ENCODE assay signal across 10 cellular contexts in genomic region chr12:67220065-67220464, GRCh38. TPM values are rescaled to one million over a fixed set of nuclear protein-coding genes. Genes with fewer than 3 reads are reported as not detected.
DNase-seq lines count a peak whose midpoint lies in the region; ATAC-seq and TF ChIP-seq lines count a peak whose summit lies in the region.
"Had no signal": no experiment of that assay in that cellular context is flagged by ENCODE, and none has a peak within 500 bp of the region (broad histone marks: within the 10 kb centered on the region; RNA-seq: fewer than 3 reads in every experiment).

No MANE protein-coding gene starts in this region.

- no peak overlapping the region for H2AK5ac ChIP-seq in H9 (ENCODE audit: insufficient read length, low read length)

- H2BK120ac ChIP-seq in H9 (ENCODE audit: low read depth, low read length, poor library complexity, severe bottlenecking) = no peak overlapping the region

- peaks cover 30% of the 10 kb centered on the region for H3K27me3 ChIP-seq in A673 (replicated peaks; ENCODE audit: insufficient read depth, low read depth, low read length, poor library complexity)
- no peaks in the 10 kb centered on the region for H3K27me3 ChIP-seq in H9 (ENCODE audit: insufficient read depth, low read length)
- H3K27me3 ChIP-seq in OCI-LY1 (ENCODE audit: insufficient read depth, low read length) = no peaks in the 10 kb centered on the region
- H3K27me3 ChIP-seq in upper lobe of right lung = no peaks in the 10 kb centered on the region

- peak; percentile 51 for TF ChIP-seq CTCF in A673 (conservative IDR thresholded peaks at IDR 0.05; ENCODE audit: low read depth, low read length)
- peak; percentile 57 for TF ChIP-seq CTCF in H9 (conservative IDR thresholded peaks at IDR 0.05)
- TF ChIP-seq CTCF in OCI-LY1 (IDR thresholded peaks at IDR 0.05; ENCODE audit: low read length) = peak; percentile 41; the same call in 1 of the 2 replicates
- peak; percentile 30 for TF ChIP-seq CTCF in fibroblast of mammary gland (conservative IDR thresholded peaks at IDR 0.05; ENCODE audit: control insufficient read depth, insufficient read depth, low read depth, low read length)
- TF ChIP-seq CTCF in upper lobe of right lung (IDR thresholded peaks at IDR 0.05) = no peak

- no peak overlapping the region for H4K5ac ChIP-seq in H9 (ENCODE audit: insufficient read length, low read depth, low read length)

- BruUV-seq in A673 (replicated peaks; lab: Mats Ljungman, UMichigan) = no TSS peak

- no peak overlapping the region for H2BK20ac ChIP-seq in H9 (ENCODE audit: low read depth, low read length, poor library complexity, severe bottlenecking)

- H3K27ac ChIP-seq in A673 (ENCODE audit: low read depth, low read length, poor library complexity, severe bottlenecking) (no peak overlapping the region), H9 (ENCODE audit: insufficient read length, low read depth, low read length) (no peak overlapping the region), OCI-LY1 (ENCODE audit: low read depth, low read length, poor library complexity, severe bottlenecking) (no peak overlapping the region), upper lobe of right lung (no peak overlapping the region)
- H3K27ac ChIP-seq: lower lobe of right lung had no signal

- no peaks in the 10 kb centered on the region for H3K27me3 Mint-ChIP-seq in H9 (ENCODE audit: low read depth)
- H3K27me3 Mint-ChIP-seq: activated CD4-positive, alpha-beta T cell treated with anti-CD3 and anti-CD28 coated beads for 36 hours had no signal

- H3K36me3 ChIP-seq in A673 (ENCODE audit: insufficient read depth, low read length, poor library complexity, severe bottlenecking) (no peaks in the 10 kb centered on the region), OCI-LY1 (ENCODE audit: insufficient read depth, low read length) (no peaks in the 10 kb centered on the region), upper lobe of right lung (no peaks in the 10 kb centered on the region)
- H3K36me3 ChIP-seq: lower lobe of right lung had no signal

- DNase-seq in A673 (ENCODE audit: low spot score) = peak; percentile 23
- DNase-seq in H9 = peak; percentile 54
- peak; percentile 35 for DNase-seq in fibroblast of mammary gland (ENCODE audit: low read depth)
- no peak for DNase-seq in upper lobe of right lung
- DNase-seq in activated CD4-positive, CD25-positive, alpha-beta regulatory T cell treated with anti-CD3 and anti-CD28 coated beads, Interleukin-2, amount 50 U/mL, for 72 hours = no peak
- no peak for DNase-seq in NAMALWA (ENCODE audit: low spot score)
- DNase-seq: activated CD4-positive, alpha-beta T cell treated with anti-CD3 and anti-CD28 coated beads for 36 hours; lower lobe of right lung had no signal

- no peak overlapping the region for H3K4ac ChIP-seq in H9 (ENCODE audit: low read depth, low read length)

- no peaks in the 10 kb centered on the region for H3K23me2 ChIP-seq in H9 (ENCODE audit: insufficient read length, low read depth, low read length, poor library complexity, severe bottlenecking)

- H3K79me1 ChIP-seq in H9 (ENCODE audit: insufficient read depth, low read depth, low read length, poor library complexity, severe bottlenecking) = no peaks in the 10 kb centered on the region

- no peak overlapping the region for H3T11ph ChIP-seq in H9 (ENCODE audit: low read length)

- H3K4me3 Mint-ChIP-seq in H9 = no peak overlapping the region
- H3K4me3 Mint-ChIP-seq: activated CD4-positive, alpha-beta T cell treated with anti-CD3 and anti-CD28 coated beads for 36 hours had no signal

- H2BK15ac ChIP-seq in H9 (ENCODE audit: low read depth, low read length) = no peak overlapping the region

- H3K79me2 ChIP-seq in H9 (ENCODE audit: insufficient read depth, low read length) = no peaks in the 10 kb centered on the region
- H3K79me2 ChIP-seq in OCI-LY1 (ENCODE audit: insufficient read depth, low read length) = no peaks in the 10 kb centered on the region

- H2BK5ac ChIP-seq in H9 (ENCODE audit: insufficient read length, low read length) = no peak overlapping the region

- H3K14ac ChIP-seq in H9 (ENCODE audit: insufficient read depth, low read length) = no peak overlapping the region

- no peak overlapping the region for H3K27ac Mint-ChIP-seq in H9
- H3K27ac Mint-ChIP-seq: activated CD4-positive, alpha-beta T cell treated with anti-CD3 and anti-CD28 coated beads for 36 hours had no signal

- no peaks in the 10 kb centered on the region for H3K36me3 Mint-ChIP-seq in H9 (ENCODE audit: insufficient read depth in 1 of 3, low read depth in 3 of 3)

- H2AFZ ChIP-seq in H9 (ENCODE audit: low read length) = no peak overlapping the region
- no peak overlapping the region for H2AFZ ChIP-seq in OCI-LY1 (ENCODE audit: low read length)

- ATAC-seq in upper lobe of right lung = no peak
- ATAC-seq in HG03025 (IDR thresholded peaks at IDR 0.05; ENCODE audit: low FRiP score, unreplicated experiment) = no peak
- ATAC-seq: activated CD4-positive, alpha-beta T cell treated with anti-CD3 and anti-CD28 coated beads for 36 hours; lower lobe of right lung had no signal

- H4K20me1 ChIP-seq in H9 (ENCODE audit: control insufficient read depth, insufficient read depth, insufficient read length) (no peaks in the 10 kb centered on the region), OCI-LY1 (ENCODE audit: insufficient read depth, low read length) (no peaks in the 10 kb centered on the region)

- no peaks in the 10 kb centered on the region for H3K9me3 Mint-ChIP-seq in H9

- no peak overlapping the region for H3K18ac ChIP-seq in H9 (ENCODE audit: insufficient read length, low read depth, low read length)

- no peaks in the 10 kb centered on the region for H3K9me2 ChIP-seq in OCI-LY1 (ENCODE audit: low read depth, low read length)

- CTCF ChIA-PET in A673 (lab: Charles Lee) = interaction anchor here (0.8 kb wide), 1 partner anchor 59 kb away, joined by 4 read pairs; no protein-coding TSS in a partner anchor

- no peaks in the 10 kb centered on the region for H3F3A ChIP-seq in OCI-LY1 (ENCODE audit: insufficient read depth, low read length)

- H3K9me3 ChIP-seq in A673 (ENCODE audit: low read depth, low read length, poor library complexity, severe bottlenecking) (no peaks in the 10 kb centered on the region), H9 (ENCODE audit: control insufficient read depth, low read depth, low read length) (no peaks in the 10 kb centered on the region), OCI-LY1 (ENCODE audit: low read length) (no peaks in the 10 kb centered on the region), upper lobe of right lung (no peaks in the 10 kb centered on the region)
- H3K9me3 ChIP-seq: lower lobe of right lung had no signal

- peaks cover 7 to 10% of the 10 kb centered on the region in 2 experiments for H3K4me1 Mint-ChIP-seq in H9
- H3K4me1 Mint-ChIP-seq: activated CD4-positive, alpha-beta T cell treated with anti-CD3 and anti-CD28 coated beads for 36 hours had no signal

- no peak overlapping the region for H2BK12ac ChIP-seq in H9 (ENCODE audit: insufficient read length, low read depth, low read length)

- H3K4me2 ChIP-seq in H9 (ENCODE audit: insufficient read depth, insufficient read length, low read length) (no peak overlapping the region), OCI-LY1 (ENCODE audit: low read length) (no peak overlapping the region)

- H3K56ac ChIP-seq in H9 (ENCODE audit: insufficient read length, low read depth, low read length) = no peak overlapping the region

- no peak overlapping the region for H4K8ac ChIP-seq in H9 (replicated peaks; ENCODE audit: insufficient read length, low read depth, low read length)

- H3K4me3 ChIP-seq in A673 (ENCODE audit: low read depth, low read length, poor library complexity, severe bottlenecking) (no peak overlapping the region), OCI-LY1 (ENCODE audit: low read depth, low read length, poor library complexity, severe bottlenecking) (no peak overlapping the region), fibroblast of mammary gland (ENCODE audit: control insufficient read depth, low read depth, low read length) (no peak overlapping the region), upper lobe of right lung (no peak overlapping the region)
- H3K4me3 ChIP-seq: lower lobe of right lung had no signal

- intact Hi-C loops in A673 (cut with micrococcal nuclease; ENCODE audit: unreplicated experiment) (loop anchor here (5.0 kb wide), 1 partner anchor 193 kb away; no protein-coding TSS in a partner anchor), upper lobe of right lung (cut with DNase I) (no loop called here)

- WGBS in H9 (ENCODE audit: extremely low coverage, insufficient read length, low lambda C conversion rate) = no CpG with 5 or more reads among the region's 4 CpGs

- H3K23ac ChIP-seq in H9 (ENCODE audit: insufficient read length, low read depth, low read length) = no peak overlapping the region

- H4K91ac ChIP-seq in H9 (ENCODE audit: insufficient read length, low read depth, low read length) = no peak overlapping the region

- POLR2A ChIA-PET in A673 (lab: Charles Lee; ENCODE audit: low non-redundant PET) = no interaction called here

- no peaks in the 10 kb centered on the region for H3K4me1 ChIP-seq in A673 (ENCODE audit: insufficient read depth, low read length, poor library complexity, severe bottlenecking)
- H3K4me1 ChIP-seq in H9 (ENCODE audit: insufficient read depth, low read length) = no peaks in the 10 kb centered on the region
- peaks cover 5% of the 10 kb centered on the region for H3K4me1 ChIP-seq in OCI-LY1 (ENCODE audit: insufficient read depth, low read length, severe bottlenecking)
- H3K4me1 ChIP-seq in upper lobe of right lung = no peaks in the 10 kb centered on the region
- H3K4me1 ChIP-seq: lower lobe of right lung had no signal

- H3K9ac ChIP-seq in H9 (ENCODE audit: extremely low read depth, insufficient read length, low read length) (no peak overlapping the region), OCI-LY1 (ENCODE audit: low read length) (no peak overlapping the region)

RNA-seq across cellular contexts. Expression of gene CAND1, which starts 49.1 kb away (rescaled TPM):
- total RNA-seq in A673 (2021) (195 and 196 TPM in 2 replicates), H9 (2021) (230 and 246 TPM in 2 replicates), upper lobe of right lung (98.0 TPM)

Comparison
In these comparisons a context has a peak if more than half of its experiments do, and no peak if none do; other contexts are left out.
1. DNase-seq: peak in A673 (single experiment), H9 (single experiment) and fibroblast of mammary gland (single experiment); none in upper lobe of right lung (single experiment), activated CD4-positive, CD25-positive, alpha-beta regulatory T cell treated with anti-CD3 and anti-CD28 coated beads, Interleukin-2, amount 50 U/mL, for 72 hours (single experiment) and NAMALWA (single experiment).